ENCODE assay signal across 1 cellular context in genomic region chr17:78820841-78821240, GRCh38.
TF ChIP-seq lines count a peak whose summit lies in the region.

No MANE protein-coding gene starts in this region.

TF ChIP-seq in HepG2, 621 proteins besides CTCF, POLR2A, EP300 and RAD21:
- TF ChIP-seq ZNF414 (CRISPR knock-in tag; IDR thresholded peaks at IDR 0.05): no peak
- no peak for TF ChIP-seq PRDM4 (CRISPR knock-in tag; IDR thresholded peaks at IDR 0.05; ENCODE audit: borderline replicate concordance)
- no peak for TF ChIP-seq ZNF138 (CRISPR knock-in tag; IDR thresholded peaks at IDR 0.05; ENCODE audit: low read depth)
- peak; percentile 29 for TF ChIP-seq AGO2 (optimal IDR thresholded peaks at IDR 0.05; ENCODE audit: low read depth, low read length)
- no peak for TF ChIP-seq ZNF775 (CRISPR knock-in tag; IDR thresholded peaks at IDR 0.05; ENCODE audit: borderline replicate concordance)
- no peak for TF ChIP-seq ZNF441 (CRISPR knock-in tag; IDR thresholded peaks at IDR 0.05; ENCODE audit: borderline replicate concordance)
- no peak for TF ChIP-seq POLR2AphosphoS5 (IDR thresholded peaks at IDR 0.05; ENCODE audit: low read depth, low read length)
- no peak for TF ChIP-seq KAT8 (CRISPR knock-in tag; IDR thresholded peaks at IDR 0.05)
